In the genomic region with DNA sequence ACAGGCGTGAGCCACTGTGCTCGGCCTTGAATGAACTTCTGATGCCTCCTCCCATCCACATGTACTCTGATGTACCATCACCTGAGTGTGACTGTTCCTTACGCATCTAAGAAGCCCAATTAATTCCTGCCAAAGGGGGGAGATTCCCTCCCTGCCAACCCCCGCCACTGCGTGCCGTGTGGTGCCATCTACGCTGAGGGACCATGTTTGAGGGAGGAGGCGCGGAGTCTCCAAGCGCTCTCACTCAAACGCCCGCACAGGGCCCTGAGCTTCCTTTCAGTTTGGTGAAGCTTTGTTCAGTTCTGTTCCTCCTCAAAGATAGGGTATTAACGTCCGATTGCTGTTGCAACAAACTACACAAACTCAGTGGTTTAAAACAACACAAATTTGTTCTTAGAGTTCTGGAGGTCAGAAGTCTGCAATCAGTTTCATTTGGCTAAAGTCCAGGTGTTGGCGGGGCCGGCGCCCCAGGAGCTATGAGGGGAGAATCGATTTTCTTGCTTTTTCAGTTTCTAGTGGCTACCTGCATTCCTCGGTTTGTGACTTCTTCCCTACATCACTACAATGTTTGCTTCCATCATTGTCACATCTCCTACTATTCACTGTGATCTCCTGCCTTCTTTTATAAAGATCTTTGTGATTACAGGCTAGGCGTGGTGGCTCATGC, we compare ENCODE assay signal across 1 cellular context.
TF ChIP-seq lines count a peak whose summit lies in the region.

No MANE protein-coding gene starts in this region.

TF ChIP-seq in HepG2, 621 proteins besides CTCF, POLR2A, EP300 and RAD21 (continues in another document):
- TF ChIP-seq YY1 (IDR thresholded peaks at IDR 0.05; ENCODE audit: insufficient read depth, insufficient replicate concordance, low read depth, low read length) (no peak), HNF4A (CRISPR knock-in tag; IDR thresholded peaks at IDR 0.05) (0 out of 2 replicates have a peak, but pooled peaks have one; percentile 21), ZNF737 (CRISPR knock-in tag; IDR thresholded peaks at IDR 0.05; ENCODE audit: borderline replicate concordance) (no peak), ONECUT2 (CRISPR knock-in tag; IDR thresholded peaks at IDR 0.05) (peak; percentile 84), ZNF331 (CRISPR knock-in tag; IDR thresholded peaks at IDR 0.05) (no peak), ZNF619 (CRISPR knock-in tag; IDR thresholded peaks at IDR 0.05) (no peak), TAF15 (IDR thresholded peaks at IDR 0.05; ENCODE audit: low read depth, low read length, poor library complexity, severe bottlenecking) (no peak), MIER2 (CRISPR knock-in tag; IDR thresholded peaks at IDR 0.05) (no peak), POLR2AphosphoS5 (IDR thresholded peaks at IDR 0.05; ENCODE audit: low read depth, low read length) (no peak), ZNF263 (CRISPR knock-in tag; IDR thresholded peaks at IDR 0.05) (no peak), CREM (IDR thresholded peaks at IDR 0.05) (no peak), CREM (CRISPR knock-in tag; IDR thresholded peaks at IDR 0.05) (no peak), SP4 (CRISPR knock-in tag; IDR thresholded peaks at IDR 0.05) (no peak), ZNF24 (IDR thresholded peaks at IDR 0.05) (no peak), RFX3 (CRISPR knock-in tag; IDR thresholded peaks at IDR 0.05) (no peak), SOX6 (IDR thresholded peaks at IDR 0.05) (no peak), SOX6 (CRISPR knock-in tag; IDR thresholded peaks at IDR 0.05) (peak; percentile 19; the same call in 1 of the 2 replicates), ZBTB21 (CRISPR knock-in tag; IDR thresholded peaks at IDR 0.05) (no peak), ZSCAN9 (CRISPR knock-in tag; IDR thresholded peaks at IDR 0.05; ENCODE audit: borderline replicate concordance) (no peak), BCL6 (CRISPR knock-in tag; IDR thresholded peaks at IDR 0.05) (peak; percentile 56; the same call in 1 of the 2 replicates), ZNF607 (CRISPR knock-in tag; IDR thresholded peaks at IDR 0.05; ENCODE audit: borderline replicate concordance) (no peak), KLF16 (CRISPR knock-in tag; IDR thresholded peaks at IDR 0.05) (no peak), KDM2A (CRISPR knock-in tag; IDR thresholded peaks at IDR 0.05; ENCODE audit: borderline replicate concordance, low read depth) (0 out of 2 replicates have a peak, but pooled peaks have one; percentile 47), ZNF703 (CRISPR knock-in tag; IDR thresholded peaks at IDR 0.05; ENCODE audit: borderline replicate concordance) (no peak), ZNF883 (CRISPR knock-in tag; IDR thresholded peaks at IDR 0.05; ENCODE audit: not compliant biosample characterization) (no peak), THAP11 (CRISPR knock-in tag; IDR thresholded peaks at IDR 0.05) (no peak), ZNF614 (CRISPR knock-in tag; IDR thresholded peaks at IDR 0.05; ENCODE audit: borderline replicate concordance) (no peak)
- TF ChIP-seq, protein P1, sequence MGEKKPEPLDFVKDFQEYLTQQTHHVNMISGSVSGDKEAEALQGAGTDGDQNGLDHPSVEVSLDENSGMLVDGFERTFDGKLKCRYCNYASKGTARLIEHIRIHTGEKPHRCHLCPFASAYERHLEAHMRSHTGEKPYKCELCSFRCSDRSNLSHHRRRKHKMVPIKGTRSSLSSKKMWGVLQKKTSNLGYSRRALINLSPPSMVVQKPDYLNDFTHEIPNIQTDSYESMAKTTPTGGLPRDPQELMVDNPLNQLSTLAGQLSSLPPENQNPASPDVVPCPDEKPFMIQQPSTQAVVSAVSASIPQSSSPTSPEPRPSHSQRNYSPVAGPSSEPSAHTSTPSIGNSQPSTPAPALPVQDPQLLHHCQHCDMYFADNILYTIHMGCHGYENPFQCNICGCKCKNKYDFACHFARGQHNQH (CRISPR knock-in tag; IDR thresholded peaks at IDR 0.05), result no peak
- TF ChIP-seq, protein P2, sequence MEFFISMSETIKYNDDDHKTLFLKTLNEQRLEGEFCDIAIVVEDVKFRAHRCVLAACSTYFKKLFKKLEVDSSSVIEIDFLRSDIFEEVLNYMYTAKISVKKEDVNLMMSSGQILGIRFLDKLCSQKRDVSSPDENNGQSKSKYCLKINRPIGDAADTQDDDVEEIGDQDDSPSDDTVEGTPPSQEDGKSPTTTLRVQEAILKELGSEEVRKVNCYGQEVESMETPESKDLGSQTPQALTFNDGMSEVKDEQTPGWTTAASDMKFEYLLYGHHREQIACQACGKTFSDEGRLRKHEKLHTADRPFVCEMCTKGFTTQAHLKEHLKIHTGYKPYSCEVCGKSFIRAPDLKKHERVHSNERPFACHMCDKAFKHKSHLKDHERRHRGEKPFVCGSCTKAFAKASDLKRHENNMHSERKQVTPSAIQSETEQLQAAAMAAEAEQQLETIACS (CRISPR knock-in tag; IDR thresholded peaks at IDR 0.05), result no peak
- TF ChIP-seq, protein P3, sequence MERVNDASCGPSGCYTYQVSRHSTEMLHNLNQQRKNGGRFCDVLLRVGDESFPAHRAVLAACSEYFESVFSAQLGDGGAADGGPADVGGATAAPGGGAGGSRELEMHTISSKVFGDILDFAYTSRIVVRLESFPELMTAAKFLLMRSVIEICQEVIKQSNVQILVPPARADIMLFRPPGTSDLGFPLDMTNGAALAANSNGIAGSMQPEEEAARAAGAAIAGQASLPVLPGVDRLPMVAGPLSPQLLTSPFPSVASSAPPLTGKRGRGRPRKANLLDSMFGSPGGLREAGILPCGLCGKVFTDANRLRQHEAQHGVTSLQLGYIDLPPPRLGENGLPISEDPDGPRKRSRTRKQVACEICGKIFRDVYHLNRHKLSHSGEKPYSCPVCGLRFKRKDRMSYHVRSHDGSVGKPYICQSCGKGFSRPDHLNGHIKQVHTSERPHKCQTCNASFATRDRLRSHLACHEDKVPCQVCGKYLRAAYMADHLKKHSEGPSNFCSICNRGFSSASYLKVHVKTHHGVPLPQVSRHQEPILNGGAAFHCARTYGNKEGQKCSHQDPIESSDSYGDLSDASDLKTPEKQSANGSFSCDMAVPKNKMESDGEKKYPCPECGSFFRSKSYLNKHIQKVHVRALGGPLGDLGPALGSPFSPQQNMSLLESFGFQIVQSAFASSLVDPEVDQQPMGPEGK (CRISPR knock-in tag; IDR thresholded peaks at IDR 0.05), result no peak
- TF ChIP-seq, protein P4, sequence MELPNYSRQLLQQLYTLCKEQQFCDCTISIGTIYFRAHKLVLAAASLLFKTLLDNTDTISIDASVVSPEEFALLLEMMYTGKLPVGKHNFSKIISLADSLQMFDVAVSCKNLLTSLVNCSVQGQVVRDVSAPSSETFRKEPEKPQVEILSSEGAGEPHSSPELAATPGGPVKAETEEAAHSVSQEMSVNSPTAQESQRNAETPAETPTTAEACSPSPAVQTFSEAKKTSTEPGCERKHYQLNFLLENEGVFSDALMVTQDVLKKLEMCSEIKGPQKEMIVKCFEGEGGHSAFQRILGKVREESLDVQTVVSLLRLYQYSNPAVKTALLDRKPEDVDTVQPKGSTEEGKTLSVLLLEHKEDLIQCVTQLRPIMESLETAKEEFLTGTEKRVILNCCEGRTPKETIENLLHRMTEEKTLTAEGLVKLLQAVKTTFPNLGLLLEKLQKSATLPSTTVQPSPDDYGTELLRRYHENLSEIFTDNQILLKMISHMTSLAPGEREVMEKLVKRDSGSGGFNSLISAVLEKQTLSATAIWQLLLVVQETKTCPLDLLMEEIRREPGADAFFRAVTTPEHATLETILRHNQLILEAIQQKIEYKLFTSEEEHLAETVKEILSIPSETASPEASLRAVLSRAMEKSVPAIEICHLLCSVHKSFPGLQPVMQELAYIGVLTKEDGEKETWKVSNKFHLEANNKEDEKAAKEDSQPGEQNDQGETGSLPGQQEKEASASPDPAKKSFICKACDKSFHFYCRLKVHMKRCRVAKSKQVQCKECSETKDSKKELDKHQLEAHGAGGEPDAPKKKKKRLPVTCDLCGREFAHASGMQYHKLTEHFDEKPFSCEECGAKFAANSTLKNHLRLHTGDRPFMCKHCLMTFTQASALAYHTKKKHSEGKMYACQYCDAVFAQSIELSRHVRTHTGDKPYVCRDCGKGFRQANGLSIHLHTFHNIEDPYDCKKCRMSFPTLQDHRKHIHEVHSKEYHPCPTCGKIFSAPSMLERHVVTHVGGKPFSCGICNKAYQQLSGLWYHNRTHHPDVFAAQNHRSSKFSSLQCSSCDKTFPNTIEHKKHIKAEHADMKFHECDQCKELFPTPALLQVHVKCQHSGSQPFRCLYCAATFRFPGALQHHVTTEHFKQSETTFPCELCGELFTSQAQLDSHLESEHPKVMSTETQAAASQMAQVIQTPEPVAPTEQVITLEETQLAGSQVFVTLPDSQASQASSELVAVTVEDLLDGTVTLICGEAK (IDR thresholded peaks at IDR 0.05), result no peak
- TF ChIP-seq, protein P4 (CRISPR knock-in tag; IDR thresholded peaks at IDR 0.05), result 0 out of 2 replicates have a peak, but pooled peaks have one; percentile 30
- TF ChIP-seq, protein P5, sequence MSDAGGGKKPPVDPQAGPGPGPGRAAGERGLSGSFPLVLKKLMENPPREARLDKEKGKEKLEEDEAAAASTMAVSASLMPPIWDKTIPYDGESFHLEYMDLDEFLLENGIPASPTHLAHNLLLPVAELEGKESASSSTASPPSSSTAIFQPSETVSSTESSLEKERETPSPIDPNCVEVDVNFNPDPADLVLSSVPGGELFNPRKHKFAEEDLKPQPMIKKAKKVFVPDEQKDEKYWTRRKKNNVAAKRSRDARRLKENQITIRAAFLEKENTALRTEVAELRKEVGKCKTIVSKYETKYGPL (CRISPR knock-in tag; IDR thresholded peaks at IDR 0.05), result no peak
- TF ChIP-seq, protein P6, sequence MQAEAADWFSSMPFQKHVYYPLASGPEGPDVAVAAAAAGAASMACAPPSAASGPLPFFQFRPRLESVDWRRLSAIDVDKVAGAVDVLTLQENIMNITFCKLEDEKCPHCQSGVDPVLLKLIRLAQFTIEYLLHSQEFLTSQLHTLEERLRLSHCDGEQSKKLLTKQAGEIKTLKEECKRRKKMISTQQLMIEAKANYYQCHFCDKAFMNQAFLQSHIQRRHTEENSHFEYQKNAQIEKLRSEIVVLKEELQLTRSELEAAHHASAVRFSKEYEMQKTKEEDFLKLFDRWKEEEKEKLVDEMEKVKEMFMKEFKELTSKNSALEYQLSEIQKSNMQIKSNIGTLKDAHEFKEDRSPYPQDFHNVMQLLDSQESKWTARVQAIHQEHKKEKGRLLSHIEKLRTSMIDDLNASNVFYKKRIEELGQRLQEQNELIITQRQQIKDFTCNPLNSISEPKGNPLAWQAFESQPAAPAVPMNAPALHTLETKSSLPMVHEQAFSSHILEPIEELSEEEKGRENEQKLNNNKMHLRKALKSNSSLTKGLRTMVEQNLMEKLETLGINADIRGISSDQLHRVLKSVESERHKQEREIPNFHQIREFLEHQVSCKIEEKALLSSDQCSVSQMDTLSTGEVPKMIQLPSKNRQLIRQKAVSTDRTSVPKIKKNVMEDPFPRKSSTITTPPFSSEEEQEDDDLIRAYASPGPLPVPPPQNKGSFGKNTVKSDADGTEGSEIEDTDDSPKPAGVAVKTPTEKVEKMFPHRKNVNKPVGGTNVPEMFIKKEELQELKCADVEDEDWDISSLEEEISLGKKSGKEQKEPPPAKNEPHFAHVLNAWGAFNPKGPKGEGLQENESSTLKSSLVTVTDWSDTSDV (CRISPR knock-in tag; IDR thresholded peaks at IDR 0.05), result no peak
- TF ChIP-seq, protein P7, sequence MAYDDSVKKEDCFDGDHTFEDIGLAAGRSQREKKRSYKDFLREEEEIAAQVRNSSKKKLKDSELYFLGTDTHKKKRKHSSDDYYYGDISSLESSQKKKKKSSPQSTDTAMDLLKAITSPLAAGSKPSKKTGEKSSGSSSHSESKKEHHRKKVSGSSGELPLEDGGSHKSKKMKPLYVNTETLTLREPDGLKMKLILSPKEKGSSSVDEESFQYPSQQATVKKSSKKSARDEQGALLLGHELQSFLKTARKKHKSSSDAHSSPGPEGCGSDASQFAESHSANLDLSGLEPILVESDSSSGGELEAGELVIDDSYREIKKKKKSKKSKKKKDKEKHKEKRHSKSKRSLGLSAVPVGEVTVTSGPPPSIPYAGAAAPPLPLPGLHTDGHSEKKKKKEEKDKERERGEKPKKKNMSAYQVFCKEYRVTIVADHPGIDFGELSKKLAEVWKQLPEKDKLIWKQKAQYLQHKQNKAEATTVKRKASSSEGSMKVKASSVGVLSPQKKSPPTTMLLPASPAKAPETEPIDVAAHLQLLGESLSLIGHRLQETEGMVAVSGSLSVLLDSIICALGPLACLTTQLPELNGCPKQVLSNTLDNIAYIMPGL (CRISPR knock-in tag; IDR thresholded peaks at IDR 0.05; ENCODE audit: borderline replicate concordance in 1 of 2, low read depth in 1 of 2), result no peak
- TF ChIP-seq, protein P8, sequence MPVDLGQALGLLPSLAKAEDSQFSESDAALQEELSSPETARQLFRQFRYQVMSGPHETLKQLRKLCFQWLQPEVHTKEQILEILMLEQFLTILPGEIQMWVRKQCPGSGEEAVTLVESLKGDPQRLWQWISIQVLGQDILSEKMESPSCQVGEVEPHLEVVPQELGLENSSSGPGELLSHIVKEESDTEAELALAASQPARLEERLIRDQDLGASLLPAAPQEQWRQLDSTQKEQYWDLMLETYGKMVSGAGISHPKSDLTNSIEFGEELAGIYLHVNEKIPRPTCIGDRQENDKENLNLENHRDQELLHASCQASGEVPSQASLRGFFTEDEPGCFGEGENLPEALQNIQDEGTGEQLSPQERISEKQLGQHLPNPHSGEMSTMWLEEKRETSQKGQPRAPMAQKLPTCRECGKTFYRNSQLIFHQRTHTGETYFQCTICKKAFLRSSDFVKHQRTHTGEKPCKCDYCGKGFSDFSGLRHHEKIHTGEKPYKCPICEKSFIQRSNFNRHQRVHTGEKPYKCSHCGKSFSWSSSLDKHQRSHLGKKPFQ (CRISPR knock-in tag; IDR thresholded peaks at IDR 0.05; ENCODE audit: insufficient replicate concordance), result no peak
- TF ChIP-seq, protein P9, sequence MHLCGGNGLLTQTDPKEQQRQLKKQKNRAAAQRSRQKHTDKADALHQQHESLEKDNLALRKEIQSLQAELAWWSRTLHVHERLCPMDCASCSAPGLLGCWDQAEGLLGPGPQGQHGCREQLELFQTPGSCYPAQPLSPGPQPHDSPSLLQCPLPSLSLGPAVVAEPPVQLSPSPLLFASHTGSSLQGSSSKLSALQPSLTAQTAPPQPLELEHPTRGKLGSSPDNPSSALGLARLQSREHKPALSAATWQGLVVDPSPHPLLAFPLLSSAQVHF (CRISPR knock-in tag; IDR thresholded peaks at IDR 0.05), result no peak
